8 cellular contexts compared by ENCODE assay signal in the genomic region with DNA sequence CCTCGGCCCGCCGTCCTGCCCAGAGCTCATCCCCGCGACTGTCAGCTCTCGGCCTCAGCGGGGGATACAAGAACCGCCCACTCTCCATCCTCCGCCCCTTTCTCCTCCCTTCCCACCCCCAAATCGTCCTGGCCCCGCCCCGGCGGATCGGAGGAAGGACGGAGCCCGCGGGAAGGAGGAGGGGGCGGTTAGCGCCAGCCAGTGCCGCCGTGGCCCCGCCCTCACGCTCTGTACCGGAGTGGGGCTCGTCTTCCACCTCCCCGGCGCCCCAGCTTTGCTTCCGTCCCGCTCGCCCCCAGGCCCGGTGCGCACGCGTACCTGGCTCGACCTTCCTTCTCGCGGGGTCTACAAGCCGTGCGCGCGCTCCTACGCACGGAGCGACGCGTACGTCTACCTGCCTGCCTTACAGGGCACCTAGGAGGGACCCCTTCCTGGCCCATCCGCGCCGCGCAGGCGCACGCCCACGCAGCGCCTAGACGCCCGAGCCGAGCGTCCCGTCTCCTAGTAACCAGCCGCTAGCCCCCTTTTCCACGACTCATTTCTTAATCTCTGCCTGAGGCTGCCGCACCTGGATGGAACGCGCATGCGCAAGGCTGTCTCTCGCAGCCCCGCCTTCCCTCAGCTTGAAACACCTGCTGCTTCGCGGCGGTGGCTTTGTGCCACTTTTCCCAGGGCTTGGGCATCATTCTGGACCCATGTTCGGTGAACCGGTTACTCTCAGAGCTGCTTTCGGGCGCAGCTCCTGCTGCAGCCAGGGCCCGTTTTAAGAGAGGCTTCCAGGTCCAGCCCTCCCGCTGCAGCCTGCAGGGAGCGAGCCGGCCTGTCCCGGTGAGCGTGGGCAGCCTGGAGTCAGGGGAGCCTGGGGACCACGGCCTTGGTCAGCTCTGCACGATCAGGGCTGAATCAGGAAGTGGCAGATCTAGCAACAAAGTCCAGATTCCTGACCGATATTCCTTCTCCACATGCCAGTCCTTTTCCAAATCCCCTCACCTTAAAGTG. TPM values are rescaled to one million over a fixed set of nuclear protein-coding genes. Genes with fewer than 3 reads are reported as not detected.
DNase-seq lines count a peak whose midpoint lies in the region; ATAC-seq and TF ChIP-seq lines count a peak whose summit lies in the region.

A gene with protein sequence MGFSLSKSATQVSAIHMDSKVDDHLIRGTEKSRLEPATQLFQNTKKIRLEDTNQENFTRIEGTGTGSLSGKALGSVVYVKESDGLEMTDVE (plus strand): TSS at position 598 of the 999 bp plus-strand sequence. CDS start 8,852 bp downstream, outside the sequence.

- no peaks in the 10 kb centered on the region for H3K36me3 ChIP-seq in BJ (ENCODE audit: control insufficient read depth, insufficient read depth, low read length)

- H3K27me3 ChIP-seq in BJ (ENCODE audit: control insufficient read depth, insufficient read depth, low read length) (no peaks in the 10 kb centered on the region), layer of hippocampus (ENCODE audit: control insufficient read depth, insufficient read depth, low read length) (no peaks in the 10 kb centered on the region)

- CTCF ChIA-PET in BJ (lab: Yijun Ruan, JAX): interaction anchor here (0.8 to 1.0 kb wide), 3 partner anchors 18 to 196 kb away, joined by 3 to 4 read pairs (median 3); a partner anchor contains a TSS

- DNase-seq in BJ (ENCODE audit: low read depth): peak; percentile 20
- peak; percentile 90 to 95 for DNase-seq in NCI-H524 (lab: John Stamatoyannopoulos, UW)
- DNase-seq in activated CD4-positive, alpha-beta T cell treated with anti-CD3 and anti-CD28 coated beads for 4 hours: peak; percentile 98 to 99
- DNase-seq in stimulated activated CD4-positive, alpha-beta T cell treated with anti-CD3 and anti-CD28 coated beads, Interleukin-1b, Interleukin-23, amount 100 ng/mL, for 24 hours (ENCODE audit: low read depth in 4 of 4, low spot score in 1 of 4): peak; percentile 92 to 97 (median 95)

- ATAC-seq in GM19328 (IDR thresholded peaks at IDR 0.05; ENCODE audit: unreplicated experiment): peak; percentile 89
- peak; percentile 92 for ATAC-seq in HG03460 (IDR thresholded peaks at IDR 0.05; ENCODE audit: unreplicated experiment)

- no peak for TF ChIP-seq CTCF in BJ (IDR thresholded peaks at IDR 0.05; ENCODE audit: insufficient read depth, low read depth, low read length)

- H3K27ac ChIP-seq in cingulate gyrus (ENCODE audit: low read depth, low read length) (peak within 1 kb of the TSS; percentile 93), layer of hippocampus (ENCODE audit: low read depth, low read length) (peak within 1 kb of the TSS; percentile 92)

- peak within 1 kb of the TSS; percentile 81 for H3K4me3 ChIP-seq in BJ (ENCODE audit: low read depth, low read length)

- POLR2A ChIA-PET in BJ (lab: Charles Lee): no interaction called here

RNA-seq across cellular contexts. Expression of the gene that starts here (rescaled TPM):
- polyA plus RNA-seq in BJ (2011; rRNA removed): not detected in 2 replicates
- polyA minus RNA-seq in BJ (2011; rRNA and poly(A)+ RNA removed): not detected in 2 replicates

Comparison
In these comparisons a context has a peak if more than half of its experiments do, and no peak if none do; other contexts are left out.
1. Peak in every context shown above with its lines: DNase-seq, ATAC-seq, H3K4me3 ChIP-seq and H3K27ac ChIP-seq.
2. Peak in DNase-seq and H3K4me3 ChIP-seq in BJ; RNA of the gene not detected or under 1 TPM.
3. DNase-seq: peak in every context shown above with its lines; median percentile 98 in activated CD4-positive, alpha-beta T cell treated with anti-CD3 and anti-CD28 coated beads for 4 hours; 95 in stimulated activated CD4-positive, alpha-beta T cell treated with anti-CD3 and anti-CD28 coated beads, Interleukin-1b, Interleukin-23, amount 100 ng/mL, for 24 hours; 92 in NCI-H524; 20 in BJ.